Comparison of ENCODE assay signal across 1 cellular context in genomic region chr18:47263828-47264314, GRCh38.
TF ChIP-seq lines count a peak whose summit lies in the region.

No MANE protein-coding gene starts in this region.

TF ChIP-seq in A549, 52 proteins besides CTCF, POLR2A, EP300 and RAD21 (continued from another document):
- TF ChIP-seq REST (IDR thresholded peaks at IDR 0.05) (no peak), MYC (IDR thresholded peaks at IDR 0.05; ENCODE audit: borderline replicate concordance, low read length) (no peak), KDM1A (IDR thresholded peaks at IDR 0.05; ENCODE audit: low read depth) (no peak), FOSL2 (IDR thresholded peaks at IDR 0.05) (no peak), FOSL2 (CRISPR knock-in tag; IDR thresholded peaks at IDR 0.05) (no peak), JUN (IDR thresholded peaks at IDR 0.05) (no peak), RCOR1 (IDR thresholded peaks at IDR 0.05; ENCODE audit: low read depth, low read length) (no peak), TP53 (CRISPR knock-in tag; IDR thresholded peaks at IDR 0.05) (no peak)
TF ChIP-seq in A549: peak in this region for 0.
